In the genomic region with DNA sequence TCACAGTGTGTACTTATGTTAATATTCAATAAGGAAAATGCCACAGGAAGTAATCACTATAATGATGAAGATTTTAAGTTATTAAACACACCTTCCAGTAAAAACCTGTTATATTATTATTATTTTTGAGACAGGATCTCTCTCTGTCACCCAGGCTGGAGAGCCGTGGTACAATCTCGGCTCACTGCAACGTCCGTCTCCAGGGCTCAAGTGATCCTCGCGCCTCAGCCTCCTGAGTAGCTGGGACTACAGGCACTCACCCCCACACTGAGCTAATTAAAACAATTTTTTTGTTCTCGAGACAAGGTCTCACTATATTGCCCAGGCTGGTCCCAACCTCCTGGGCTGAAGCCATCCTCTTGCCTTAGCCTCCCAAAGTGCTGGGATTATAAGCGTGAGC, we compare ENCODE assay signal across 8 cellular contexts. TPM values are rescaled to one million over a fixed set of nuclear protein-coding genes. Genes with fewer than 3 reads are reported as not detected.
DNase-seq lines count a peak whose midpoint lies in the region; ATAC-seq and TF ChIP-seq lines count a peak whose summit lies in the region.
"Not testable (repeated sequence)": the region's sequence is repeated elsewhere in the genome, so short reads cannot be mapped to it uniquely, and the experiment has no call there.

No MANE protein-coding gene starts in this region.

- H3K18ac ChIP-seq in trophoblast cell (ENCODE audit: low read length), result not testable (repeated sequence)

- not testable (repeated sequence) for H2BK12ac ChIP-seq in trophoblast cell (ENCODE audit: low read length)

- H3K79me1 ChIP-seq in trophoblast cell (ENCODE audit: low read length), result peaks cover 13% of the 10 kb centered on the region

- not testable (repeated sequence) for H2AK5ac ChIP-seq in trophoblast cell (ENCODE audit: low read length)

- not testable (repeated sequence) for H3K36me3 Mint-ChIP-seq in CD4-positive, alpha-beta T cell (ENCODE audit: low read depth); chondrocyte (ENCODE audit: low read depth)

- CTCF ChIA-PET in CD4-positive, alpha-beta T cell (lab: Charles Lee), result not testable (repeated sequence)

- H3K4me1 Mint-ChIP-seq in CD4-positive, alpha-beta T cell (ENCODE audit: low read depth), result peaks cover 47% of the 10 kb centered on the region
- peaks cover 58% of the 10 kb centered on the region for H3K4me1 Mint-ChIP-seq in chondrocyte (ENCODE audit: low read depth)

- H3K23ac ChIP-seq in trophoblast cell (ENCODE audit: low read length), result not testable (repeated sequence)

- H3K4ac ChIP-seq in trophoblast cell (ENCODE audit: low read depth, low read length), result peak overlapping the region; percentile 77

- POLR2A ChIA-PET in CD4-positive, alpha-beta T cell (lab: Charles Lee), result not testable (repeated sequence)

- not testable (repeated sequence) for DNase-seq in CD4-positive, alpha-beta T cell; chondrocyte (ENCODE audit: low spot score); hepatocyte (ENCODE audit: low spot score); trophoblast cell; transverse colon

- not testable (repeated sequence) for H3K27me3 Mint-ChIP-seq in CD4-positive, alpha-beta T cell; chondrocyte (ENCODE audit: low read depth)

- H3K36me3 ChIP-seq in hepatocyte (replicated peaks; ENCODE audit: insufficient read depth, low read depth); mucosa of rectum (ENCODE audit: control insufficient read depth in 2 of 2, insufficient read depth in 2 of 2, low read length in 2 of 2); trophoblast cell (ENCODE audit: control insufficient read depth in 1 of 2, insufficient read depth in 2 of 2, low read length in 2 of 2); transverse colon: not testable (repeated sequence)

- H3K9me3 ChIP-seq in CD4-positive, alpha-beta T cell (ENCODE audit: control insufficient read depth, low read length); hepatocyte (ENCODE audit: low read depth); mucosa of rectum (ENCODE audit: control insufficient read depth in 2 of 2, low read length in 2 of 2); trophoblast cell (ENCODE audit: insufficient read depth, low read depth, low read length); transverse colon: not testable (repeated sequence)

- ATAC-seq in CD4-positive, alpha-beta T cell (ENCODE audit: poor library complexity), result not testable (repeated sequence)

- H2BK120ac ChIP-seq in trophoblast cell (ENCODE audit: insufficient read depth, low read length, poor library complexity), result not testable (repeated sequence)

- not testable (repeated sequence) for TF ChIP-seq CTCF in 22Rv1 (IDR thresholded peaks at IDR 0.05); CD4-positive, alpha-beta T cell (IDR thresholded peaks at IDR 0.05); VCaP (conservative IDR thresholded peaks at IDR 0.05); chondrocyte (IDR thresholded peaks at IDR 0.05); hepatocyte (IDR thresholded peaks at IDR 0.05; ENCODE audit: poor library complexity); transverse colon (IDR thresholded peaks at IDR 0.05)

- peaks cover 81% of the 10 kb centered on the region for H3K79me2 ChIP-seq in hepatocyte
- H3K79me2 ChIP-seq in trophoblast cell (ENCODE audit: control insufficient read depth, insufficient read depth, low read length, poor library complexity), result peaks cover 23% of the 10 kb centered on the region

- H4K20me1 ChIP-seq in hepatocyte (ENCODE audit: insufficient read depth, poor library complexity, severe bottlenecking), result peaks cover 71% of the 10 kb centered on the region

- in situ Hi-C loops in transverse colon (cut with MboI; ENCODE audit: low pct_ligation_motif_present in 1 of 4, low pct_unique_long_range_greater_than_20kb in 1 of 4, low sequenced_read_pairs in 3 of 4), result not testable (repeated sequence)

- peak overlapping the region; percentile 62 for H3K4me2 ChIP-seq in hepatocyte
- H3K4me2 ChIP-seq in trophoblast cell (ENCODE audit: low read length), result not testable (repeated sequence)

- not testable (repeated sequence) for H4K91ac ChIP-seq in trophoblast cell (ENCODE audit: low read depth, low read length)

- H3K27ac ChIP-seq in 22Rv1 (0 out of 2 replicates have a peak overlapping the region, but pooled peaks have one; percentile 41), VCaP (peak overlapping the region; percentile 78), hepatocyte (peak overlapping the region; percentile 49), mucosa of rectum (ENCODE audit: low read depth in 2 of 2, low read length in 2 of 2) (peak overlapping the region; percentile 74 to 77), transverse colon (peak overlapping the region; percentile 44 to 82 (median 76))
- H3K27ac ChIP-seq in CD4-positive, alpha-beta T cell (ENCODE audit: low read depth, low read length); trophoblast cell (ENCODE audit: low read depth, low read length): not testable (repeated sequence)

- not testable (repeated sequence) for H3K27me3 ChIP-seq in CD4-positive, alpha-beta T cell (ENCODE audit: control insufficient read depth, insufficient read depth, low read length); hepatocyte; mucosa of rectum (ENCODE audit: control insufficient read depth in 2 of 2, insufficient read depth in 2 of 2, low read length in 2 of 2); trophoblast cell (ENCODE audit: insufficient read depth, low read length); transverse colon

- H2BK5ac ChIP-seq in trophoblast cell (ENCODE audit: low read depth, low read length, poor library complexity), result not testable (repeated sequence)

- H4K12ac ChIP-seq in trophoblast cell (ENCODE audit: low read depth, low read length), result not testable (repeated sequence)

- not testable (repeated sequence) for H3K14ac ChIP-seq in trophoblast cell (ENCODE audit: low read length)

- H3K4me3 ChIP-seq in hepatocyte; mucosa of rectum (ENCODE audit: low read length in 2 of 2); trophoblast cell (ENCODE audit: low read depth, low read length); transverse colon: not testable (repeated sequence)

- intact Hi-C loops in CD4-positive, alpha-beta T cell (cut with DNase I, micrococcal nuclease), result loop anchor here (5.0 to 10.0 kb wide), 2 partner anchors 34 to 77 kb away; partner anchors contain the start of gene NTAN1 (in 1 of the 2)
- intact Hi-C loops in transverse colon (cut with DNase I; ENCODE audit: low total_unique reads), result not testable (repeated sequence)

- H3K9ac ChIP-seq in mucosa of rectum (ENCODE audit: low read depth in 1 of 2, low read length in 2 of 2), result peak overlapping the region in 1 of 2 donors; percentile 34
- H3K9ac ChIP-seq in trophoblast cell (ENCODE audit: low read length), result not testable (repeated sequence)

- not testable (repeated sequence) for H3K27ac Mint-ChIP-seq in CD4-positive, alpha-beta T cell
- peak overlapping the region; percentile 70 for H3K27ac Mint-ChIP-seq in chondrocyte (ENCODE audit: unreplicated experiment)

- H3K9me2 ChIP-seq in hepatocyte (replicated peaks; ENCODE audit: insufficient read depth), result not testable (repeated sequence)

- not testable (repeated sequence) for H2AFZ ChIP-seq in hepatocyte; trophoblast cell (ENCODE audit: insufficient read depth, low read length, poor library complexity)

- 93% methylated on average over 8 of the region's 8 CpGs for WGBS in hepatocyte (ENCODE audit: low lambda C conversion rate, missing lambda C conversion rate)
- WGBS in trophoblast cell (ENCODE audit: extremely low coverage, insufficient coverage, insufficient read length), result no CpG with 5 or more reads among the region's 8 CpGs
- 78 to 83% methylated on average over 8 of the region's 8 CpGs for WGBS in transverse colon (ENCODE audit: low coverage in 1 of 2), 2 donors

- H3K9me3 Mint-ChIP-seq in CD4-positive, alpha-beta T cell; chondrocyte (ENCODE audit: low read depth): not testable (repeated sequence)

- not testable (repeated sequence) for TF ChIP-seq POLR2A in transverse colon (IDR thresholded peaks at IDR 0.05)

- H3K4me3 Mint-ChIP-seq in CD4-positive, alpha-beta T cell, result peak overlapping the region; percentile 45
- H3K4me3 Mint-ChIP-seq in chondrocyte (ENCODE audit: unreplicated experiment), result not testable (repeated sequence)

- not testable (repeated sequence) for TF ChIP-seq EP300 in transverse colon (IDR thresholded peaks at IDR 0.05; ENCODE audit: low read depth)

- H3K4me1 ChIP-seq in hepatocyte (ENCODE audit: insufficient read depth) (peaks cover 41% of the 10 kb centered on the region), mucosa of rectum (ENCODE audit: control insufficient read depth in 2 of 2, insufficient read depth in 2 of 2, low read length in 2 of 2) (peaks cover 30 to 44% of the 10 kb centered on the region in 2 donors), transverse colon (peaks cover 9 to 74% (median 33%) of the 10 kb centered on the region in 4 donors)
- not testable (repeated sequence) for H3K4me1 ChIP-seq in trophoblast cell (ENCODE audit: control insufficient read depth in 1 of 2, insufficient read depth in 2 of 2, low read length in 2 of 2)

- H4K8ac ChIP-seq in trophoblast cell (ENCODE audit: low read depth, low read length), result not testable (repeated sequence)

RNA-seq across cellular contexts. Expression of gene PDXDC1, which starts 3.5 kb away (rescaled TPM):
- total RNA-seq in CD4-positive, alpha-beta T cell, result 10 to 100 TPM; 64.0 to 75.0 TPM
- total RNA-seq in chondrocyte (120 to 156 TPM (median 125 TPM) in 3 replicates), hepatocyte (141 and 142 TPM in 2 replicates), transverse colon (100 to 1,000 TPM in 3 of 4 donors, 10 to 100 TPM in 1; 95.8 to 162 (median 133) TPM)
- polyA plus RNA-seq in hepatocyte, result 135 and 146 TPM in 2 replicates
- polyA plus RNA-seq in trophoblast cell (2013), result 90.1 and 92.1 TPM in 2 replicates

RNA-seq across cellular contexts. Expression of gene NPIPA1, which starts 41.0 kb away (rescaled TPM):
- total RNA-seq in CD4-positive, alpha-beta T cell, result 100 to 1,000 TPM; 103 to 105 TPM
- total RNA-seq in chondrocyte (119 to 145 TPM (median 143 TPM) in 3 replicates), hepatocyte (31.7 and 47.5 TPM in 2 replicates), transverse colon (100 to 1,000 TPM in 1 of 4 donors, 10 to 100 TPM in 3; 47.8 to 115 (median 73.7) TPM)
- 42.8 and 59.3 TPM in 2 replicates for polyA plus RNA-seq in hepatocyte
- polyA plus RNA-seq in trophoblast cell (2013), result 45.8 and 48.2 TPM in 2 replicates
